In the genomic region with DNA sequence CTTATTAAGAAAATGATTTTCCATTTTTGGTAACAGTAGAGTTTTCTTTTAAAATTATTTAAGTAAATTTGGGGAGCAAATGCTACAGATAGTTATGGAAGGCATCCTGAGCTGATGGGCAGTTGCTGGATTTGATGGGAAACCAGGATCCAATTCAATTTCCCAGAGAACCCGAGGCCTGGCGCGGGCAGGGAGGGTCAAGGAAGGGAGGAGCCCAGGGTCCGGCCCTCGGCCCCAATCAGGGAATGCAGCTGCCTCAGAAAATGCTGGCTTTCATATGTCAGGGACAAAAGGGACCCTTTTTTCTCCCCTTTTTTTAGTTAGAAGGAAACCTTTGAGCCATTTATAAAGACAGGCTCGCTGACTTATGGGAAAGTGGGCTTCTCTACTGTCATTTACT, we compare ENCODE assay signal across 20 cellular contexts. TPM values are rescaled to one million over a fixed set of nuclear protein-coding genes. Genes with fewer than 3 reads are reported as not detected.
DNase-seq lines count a peak whose midpoint lies in the region; ATAC-seq and TF ChIP-seq lines count a peak whose summit lies in the region.
"Had no signal": no experiment of that assay in that cellular context is flagged by ENCODE, and none has a peak within 500 bp of the region (broad histone marks: within the 10 kb centered on the region; RNA-seq: fewer than 3 reads in every experiment).

No MANE protein-coding gene starts in this region.

- H3K9me3 Mint-ChIP-seq in endodermal cell = no peaks in the 10 kb centered on the region
- H3K9me3 Mint-ChIP-seq: CD14-positive monocyte had no signal

- H3K27ac ChIP-seq in MM.1S (ENCODE audit: low read length) = peak overlapping the region; percentile 99
- no peak overlapping the region for H3K27ac ChIP-seq in endodermal cell (ENCODE audit: low read depth, low read length)
- H3K27ac ChIP-seq in spleen = peak overlapping the region in 3 of 8 donors; percentile 24 to 26 (median 25)
- no peak overlapping the region for H3K27ac ChIP-seq in upper lobe of right lung
- H3K27ac ChIP-seq: PC-9 had no signal

- H3K4me3 ChIP-seq in MM.1S (ENCODE audit: low read length) (no peak overlapping the region), endodermal cell (ENCODE audit: low read length) (no peak overlapping the region), spleen (no peak overlapping the region), upper lobe of right lung (no peak overlapping the region)
- H3K4me3 ChIP-seq: HAP-1, PC-9 had no signal

- H4K20me1 ChIP-seq in MM.1S (ENCODE audit: insufficient read depth, low read length) = no peaks in the 10 kb centered on the region

- TF ChIP-seq CTCF in MM.1S (IDR thresholded peaks at IDR 0.05; ENCODE audit: low read length) (no peak), endodermal cell (conservative IDR thresholded peaks at IDR 0.05) (no peak), spleen (IDR thresholded peaks at IDR 0.05 in 8 of 11, conservative IDR thresholded peaks at IDR 0.05 in 3 of 11) (no peak), upper lobe of right lung (IDR thresholded peaks at IDR 0.05) (no peak)

- ATAC-seq in GM18502 (IDR thresholded peaks at IDR 0.05; ENCODE audit: poor library complexity, unreplicated experiment) = no peak
- no peak for ATAC-seq in upper lobe of right lung
- ATAC-seq: Right ventricle myocardium inferior had no signal

- H3K4me1 ChIP-seq in MM.1S (ENCODE audit: low read length) = peaks cover 52% of the 10 kb centered on the region
- H3K4me1 ChIP-seq in endodermal cell (ENCODE audit: control insufficient read depth, insufficient read depth, low read length) = no peaks in the 10 kb centered on the region
- H3K4me1 ChIP-seq in spleen = peaks cover 8 to 57% (median 36%) of the 10 kb centered on the region in 6 donors
- H3K4me1 ChIP-seq in upper lobe of right lung = no peaks in the 10 kb centered on the region
- H3K4me1 ChIP-seq: HAP-1 had no signal

- TF ChIP-seq POLR2A in spleen (IDR thresholded peaks at IDR 0.05) = no peak

- H3K9ac ChIP-seq in MM.1S (ENCODE audit: low read length) (peak overlapping the region; percentile 45), endodermal cell (ENCODE audit: extremely low read depth, low read length, poor library complexity, severe bottlenecking) (no peak overlapping the region)

- H3K27me3 ChIP-seq in MM.1S (replicated peaks; ENCODE audit: insufficient read depth, low read length) = no peaks in the 10 kb centered on the region
- H3K27me3 ChIP-seq in endodermal cell (ENCODE audit: control insufficient read depth, insufficient read depth, low read length, poor library complexity, severe bottlenecking) = no peaks in the 10 kb centered on the region
- no peaks in the 10 kb centered on the region for H3K27me3 ChIP-seq in spleen (replicated peaks in 1 of 7)
- H3K27me3 ChIP-seq in upper lobe of right lung = peaks cover 14% of the 10 kb centered on the region

- H3K79me2 ChIP-seq in MM.1S (ENCODE audit: low read length) = no peaks in the 10 kb centered on the region

- H2AFZ ChIP-seq in MM.1S (ENCODE audit: low read length) = peak overlapping the region; percentile 68; the same call in 1 of the 2 replicates
- H2AFZ ChIP-seq: PC-9 had no signal

- no peaks in the 10 kb centered on the region for H3K36me3 Mint-ChIP-seq in endodermal cell (ENCODE audit: low read depth)
- H3K36me3 Mint-ChIP-seq: CD14-positive monocyte had no signal

- H3K36me3 ChIP-seq in MM.1S (replicated peaks; ENCODE audit: insufficient read depth, low read length) = no peaks in the 10 kb centered on the region
- H3K36me3 ChIP-seq in endodermal cell (ENCODE audit: control insufficient read depth, insufficient read depth, low read length) = no peaks in the 10 kb centered on the region
- H3K36me3 ChIP-seq in spleen = no peaks in the 10 kb centered on the region
- H3K36me3 ChIP-seq in upper lobe of right lung = no peaks in the 10 kb centered on the region
- H3K36me3 ChIP-seq: HAP-1 had no signal

- H3K4me3 Mint-ChIP-seq in endodermal cell = no peak overlapping the region

- 92 to 97% methylated on average over 5 to 6 of the region's 6 CpGs for WGBS in endodermal cell (ENCODE audit: insufficient coverage in 1 of 2, insufficient read length in 1 of 2), 2 experiments
- WGBS in spleen, 5 donors = 68 to 88% (median 84%) methylated on average over 6 of the region's 6 CpGs

- H3K4me2 ChIP-seq in MM.1S (ENCODE audit: low read depth, low read length) = peak overlapping the region; percentile 51
- H3K4me2 ChIP-seq: PC-9 had no signal

- H3F3A ChIP-seq in MM.1S (ENCODE audit: insufficient read depth, low read length) = peaks cover 41% of the 10 kb centered on the region

- no peaks in the 10 kb centered on the region for H3K9me2 ChIP-seq in MM.1S (replicated peaks; ENCODE audit: insufficient read depth, low read length)

- intact Hi-C loops in spleen (cut with DNase I; ENCODE audit: low total_unique reads) = no loop called here
- intact Hi-C loops in upper lobe of right lung (cut with DNase I) = no loop called here

- no peaks in the 10 kb centered on the region for H3K27me3 Mint-ChIP-seq in endodermal cell (ENCODE audit: insufficient read depth)

- no peak overlapping the region for H3K27ac Mint-ChIP-seq in endodermal cell

- H3K9me3 ChIP-seq in MM.1S (replicated peaks; ENCODE audit: insufficient read depth, low read length) = no peaks in the 10 kb centered on the region
- H3K9me3 ChIP-seq in endodermal cell (ENCODE audit: control insufficient read depth, low read length) = no peaks in the 10 kb centered on the region
- H3K9me3 ChIP-seq in spleen = peaks cover 0 to 5% (median 0%) of the 10 kb centered on the region in 8 donors
- H3K9me3 ChIP-seq in upper lobe of right lung = no peaks in the 10 kb centered on the region
- H3K9me3 ChIP-seq: HAP-1 had no signal

- peaks cover 5% of the 10 kb centered on the region for H3K4me1 Mint-ChIP-seq in endodermal cell

- peak; percentile 31 for DNase-seq in activated effector memory CD4-positive, alpha-beta T cell treated with anti-CD3 and anti-CD28 coated beads, Interleukin-2, amount 50 U/mL, for 16 hours
- no peak for DNase-seq in activated effector memory CD4-positive, alpha-beta T cell treated with Interleukin-2 at 50 U/mL for 16 hours
- no peak for DNase-seq in MM.1S
- peak; percentile 20 for DNase-seq in endodermal cell
- peak; percentile 43 for DNase-seq in spleen
- no peak for DNase-seq in RKO (ENCODE audit: low spot score)
- DNase-seq in upper lobe of right lung = no peak
- DNase-seq: COR-L47, DMS153, NCI-H1092, NCI-H1694, NCI-H2107, NCI-H226, PC-9 had no signal

RNA-seq across cellular contexts. Expression of a gene that starts 42.1 kb away (rescaled TPM):
- total RNA-seq in endodermal cell (1 to 10 TPM in 1 of 2 donors, under 1 TPM in 1; 0.33 to 1.4 TPM), spleen (under 1 TPM in 1 of 7 donors, not detected in 6; 0.26 TPM), upper lobe of right lung (not detected)
- 0.28 TPM for polyA plus RNA-seq in endodermal cell (2013, experiment 1 of 2)
- polyA plus RNA-seq in endodermal cell (2013, experiment 2 of 2) = 0.46 TPM
- under 1 TPM in 2 of 3 donors, not detected in 1; 0.23 to 0.45 TPM for polyA plus RNA-seq in spleen
- total RNA-seq: A172, HT-29, PC-9, Right ventricle myocardium inferior had no signal
- polyA plus RNA-seq: CD14-positive monocyte had no signal

Comparison
In these comparisons a context has a peak if more than half of its experiments do, and no peak if none do; other contexts are left out.
1. DNase-seq: peak in activated effector memory CD4-positive, alpha-beta T cell treated with anti-CD3 and anti-CD28 coated beads, Interleukin-2, amount 50 U/mL, for 16 hours (single experiment), endodermal cell (single experiment) and spleen (single experiment); none in activated effector memory CD4-positive, alpha-beta T cell treated with Interleukin-2 at 50 U/mL for 16 hours (single experiment), MM.1S (single experiment), RKO (single experiment) and upper lobe of right lung (single experiment).